Comparison of ENCODE assay signal across 8 cellular contexts in the genomic region with DNA sequence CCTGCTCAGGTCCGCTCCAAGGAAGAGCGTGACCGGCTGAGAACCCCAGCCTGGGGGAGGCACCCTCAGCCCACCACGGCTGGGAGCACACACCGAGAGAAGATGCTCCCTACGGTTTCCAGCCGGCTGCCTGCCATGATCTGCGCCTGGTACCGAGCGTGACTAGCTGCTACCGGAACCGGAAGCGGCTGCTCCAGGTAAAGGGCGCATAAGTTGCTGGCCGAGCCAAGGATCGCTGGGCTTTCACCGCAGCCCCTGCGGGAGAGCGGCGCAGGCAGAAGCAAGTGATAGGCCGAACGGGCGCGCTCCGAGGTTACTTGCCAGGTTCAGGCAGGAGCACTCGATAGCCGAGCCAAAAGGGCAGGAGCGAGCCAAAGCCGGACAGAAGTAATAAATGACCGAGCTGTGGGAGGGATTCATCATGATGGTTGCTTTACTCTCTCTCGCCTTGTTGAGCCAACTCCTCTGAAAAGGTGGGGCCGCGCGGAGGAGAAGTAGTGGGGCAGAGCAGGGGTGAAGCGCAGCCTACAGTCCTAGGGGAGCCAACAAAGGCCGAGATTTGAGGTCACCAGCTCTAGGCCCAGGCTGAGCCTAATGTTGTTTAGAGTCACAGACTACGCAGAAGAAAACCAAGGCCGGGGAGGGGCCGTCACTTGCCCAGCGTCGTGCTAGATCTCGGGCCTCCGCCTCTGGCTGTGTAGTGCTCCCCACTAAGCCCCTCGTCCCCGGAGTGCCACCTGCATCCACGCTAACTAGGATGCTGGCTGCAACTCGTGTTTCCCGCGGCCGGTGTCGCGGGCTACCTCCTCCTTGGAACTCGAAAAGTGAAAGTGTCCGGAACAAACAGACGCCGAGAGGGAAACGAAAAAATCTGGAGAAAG. TPM values are rescaled to one million over a fixed set of nuclear protein-coding genes. Genes with fewer than 3 reads are reported as not detected.
DNase-seq lines count a peak whose midpoint lies in the region; ATAC-seq and TF ChIP-seq lines count a peak whose summit lies in the region.

MRPS23 (minus strand) TSS at position 171 of the 881 bp plus-strand sequence; CDS start at position 137, 34 bp downstream.

- peak; percentile 87 for ATAC-seq in GM21447 (IDR thresholded peaks at IDR 0.05; ENCODE audit: unreplicated experiment)

- H3K27ac ChIP-seq in HUES64 (ENCODE audit: low read depth, low read length) (peak within 1 kb of the TSS; percentile 65), OCI-LY1 (ENCODE audit: low read depth, low read length, poor library complexity, severe bottlenecking) (peak within 1 kb of the TSS; percentile 53)

- H4K20me1 ChIP-seq in OCI-LY1 (ENCODE audit: insufficient read depth, low read length), result no peaks in the 10 kb centered on the region

- CTCF ChIA-PET in Calu3 (lab: Charles Lee), result interaction anchor here (0.6 to 1.4 kb wide), 6 partner anchors 144 to 185 kb away, joined by 3 to 10 read pairs (median 3); partner anchors contain the start of gene SRSF1

- no peaks in the 10 kb centered on the region for H3K9me2 ChIP-seq in OCI-LY1 (ENCODE audit: low read depth, low read length)

- BruUV-seq in Calu3 (replicated peaks; lab: Mats Ljungman, UMichigan), result no TSS peak

- peaks cover 10% of the 10 kb centered on the region for H3K4me1 ChIP-seq in HUES64 (ENCODE audit: insufficient read depth, low read length)
- H3K4me1 ChIP-seq in OCI-LY1 (ENCODE audit: insufficient read depth, low read length, severe bottlenecking), result peaks cover 23% of the 10 kb centered on the region

- no peak for TF ChIP-seq CTCF in Calu3 (IDR thresholded peaks at IDR 0.05; ENCODE audit: unreplicated experiment)
- TF ChIP-seq CTCF in OCI-LY1 (IDR thresholded peaks at IDR 0.05; ENCODE audit: low read length), result no peak
- no peak for TF ChIP-seq CTCF in endothelial cell (IDR thresholded peaks at IDR 0.05; ENCODE audit: unreplicated experiment)

- H3F3A ChIP-seq in OCI-LY1 (ENCODE audit: insufficient read depth, low read length), result no peaks in the 10 kb centered on the region

- H3K9me3 ChIP-seq in HUES64 (ENCODE audit: insufficient read depth, low read depth, low read length), result no peaks in the 10 kb centered on the region
- H3K9me3 ChIP-seq in OCI-LY1 (ENCODE audit: low read length), result no peaks in the 10 kb centered on the region

- peaks cover 19% of the 10 kb centered on the region for H3K36me3 ChIP-seq in HUES64 (ENCODE audit: insufficient read depth, low read length)
- H3K36me3 ChIP-seq in OCI-LY1 (ENCODE audit: insufficient read depth, low read length), result peaks cover 17% of the 10 kb centered on the region

- H3K4me3 Mint-ChIP-seq in Calu3 (ENCODE audit: low read depth, unreplicated experiment) (peak within 1 kb of the TSS; percentile 91), endothelial cell (ENCODE audit: unreplicated experiment) (peak within 1 kb of the TSS; percentile 96)

- peaks cover 10% of the 10 kb centered on the region for H3K79me2 ChIP-seq in OCI-LY1 (ENCODE audit: insufficient read depth, low read length)

- DNase-seq in Calu3 (peak; percentile 90), endothelial cell (ENCODE audit: low spot score) (peak; percentile 93), midbrain (lab: John Stamatoyannopoulos, UW) (peak; percentile 98)
- DNase-seq in activated CD8-positive, alpha-beta memory T cell treated with anti-CD3 and anti-CD28 coated beads, Interleukin-2, amount 50 U/mL, for 4 hours, result peak; percentile 94
- peak; percentile 90 to 91 for DNase-seq in stimulated activated CD8-positive, alpha-beta memory T cell treated with anti-CD3 and anti-CD28 coated beads, Interleukin-2, amount 100 ng/mL, for 1 hour (ENCODE audit: low read depth in 2 of 2)

- H3K27me3 Mint-ChIP-seq in Calu3 (ENCODE audit: unreplicated experiment) (no peaks in the 10 kb centered on the region), endothelial cell (ENCODE audit: unreplicated experiment) (peaks cover 2% of the 10 kb centered on the region)

- H3K36me3 Mint-ChIP-seq in Calu3 (ENCODE audit: insufficient read depth, unreplicated experiment), result peaks cover 21% of the 10 kb centered on the region
- peaks cover 7% of the 10 kb centered on the region for H3K36me3 Mint-ChIP-seq in endothelial cell (ENCODE audit: low read depth, unreplicated experiment)

- H3K27ac Mint-ChIP-seq in Calu3 (ENCODE audit: unreplicated experiment), result peak within 1 kb of the TSS; percentile 91
- H3K27ac Mint-ChIP-seq in endothelial cell (ENCODE audit: unreplicated experiment), result peak within 1 kb of the TSS; percentile 91

- intact Hi-C loops in Calu3 (cut with micrococcal nuclease; ENCODE audit: unreplicated experiment), result no loop called here

- H3K9me3 Mint-ChIP-seq in Calu3 (ENCODE audit: low read depth, unreplicated experiment) (no peaks in the 10 kb centered on the region), endothelial cell (ENCODE audit: unreplicated experiment) (no peaks in the 10 kb centered on the region)

- H3K4me1 Mint-ChIP-seq in Calu3 (ENCODE audit: low read depth, unreplicated experiment) (peaks cover 11% of the 10 kb centered on the region), endothelial cell (ENCODE audit: unreplicated experiment) (peaks cover 21% of the 10 kb centered on the region)

- H3K9ac ChIP-seq in HUES64 (ENCODE audit: low read depth, low read length), result peak within 1 kb of the TSS; percentile 81
- peak within 1 kb of the TSS; percentile 85 for H3K9ac ChIP-seq in OCI-LY1 (ENCODE audit: low read length)

- H3K4me3 ChIP-seq in HUES64 (ENCODE audit: low read length), result peak within 1 kb of the TSS; percentile 82
- peak within 1 kb of the TSS; percentile 81 for H3K4me3 ChIP-seq in OCI-LY1 (ENCODE audit: low read depth, low read length, poor library complexity, severe bottlenecking)

- H2AFZ ChIP-seq in OCI-LY1 (ENCODE audit: low read length), result peak within 1 kb of the TSS; percentile 53; the same call in 1 of the 2 replicates

- peak within 1 kb of the TSS; percentile 87 for H3K4me2 ChIP-seq in OCI-LY1 (ENCODE audit: low read length)

- WGBS in HUES64, result 3% methylated on average over 57 of the region's 57 CpGs

- H3K27me3 ChIP-seq in HUES64 (ENCODE audit: insufficient read depth, low read length), result no peaks in the 10 kb centered on the region
- no peaks in the 10 kb centered on the region for H3K27me3 ChIP-seq in OCI-LY1 (ENCODE audit: insufficient read depth, low read length)

RNA-seq across cellular contexts. Expression of gene MRPS23, which starts in this region (rescaled TPM):
- total RNA-seq in Calu3 (2022) (38.1 and 49.0 TPM in 2 replicates), endothelial cell (ENCODE audit: unreplicated experiment) (39.3 TPM)
- 54.9 TPM for polyA plus RNA-seq in HUES64 (2013, experiment 1 of 2)
- polyA plus RNA-seq in HUES64 (2013, experiment 2 of 2), result 49.2 TPM

Comparison
In these comparisons a context has a peak if more than half of its experiments do, and no peak if none do; other contexts are left out.
1. Peak in every context shown above with its lines: DNase-seq, ATAC-seq, H3K4me3 ChIP-seq and H3K27ac ChIP-seq.